ENCODE assay signal across 1 cellular context in the genomic region with DNA sequence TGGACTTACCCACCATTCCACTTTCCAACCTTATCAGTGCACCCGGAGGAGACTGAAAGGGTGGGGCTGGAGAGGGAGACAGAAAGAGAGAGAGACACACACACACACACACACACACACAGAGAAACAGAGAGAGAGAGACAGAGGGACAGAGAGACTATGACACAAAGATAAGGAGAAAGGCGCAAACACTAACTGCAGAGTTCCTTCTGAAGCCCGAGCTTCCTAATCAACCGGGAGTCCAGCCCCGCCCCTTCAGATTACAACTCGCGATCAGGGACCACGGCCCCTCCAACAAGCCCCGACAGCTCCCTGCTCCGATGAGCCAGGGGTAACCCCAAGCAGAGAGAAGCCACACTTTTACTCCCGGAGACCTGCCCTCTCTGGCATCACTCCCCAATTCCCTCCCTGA.
TF ChIP-seq lines count a peak whose summit lies in the region.

No MANE protein-coding gene starts in this region.

TF ChIP-seq in K562, 482 proteins besides CTCF, POLR2A, EP300 and RAD21 (continued from another document and continues in another):
- TF ChIP-seq ZBTB40 (IDR thresholded peaks at IDR 0.05) (peak; percentile 75), ZBTB40 (CRISPR knock-in tag; IDR thresholded peaks at IDR 0.05) (peak; percentile 29; the same call in 1 of the 2 replicates), FOXJ2 (tag; IDR thresholded peaks at IDR 0.05) (peak; percentile 96), E2F4 (CRISPR knock-in tag; IDR thresholded peaks at IDR 0.05; ENCODE audit: low read depth) (no peak), ZNF133 (CRISPR knock-in tag; IDR thresholded peaks at IDR 0.05) (no peak), PATZ1 (CRISPR knock-in tag; IDR thresholded peaks at IDR 0.05; ENCODE audit: borderline replicate concordance) (no peak), E4F1 (CRISPR knock-in tag; IDR thresholded peaks at IDR 0.05; ENCODE audit: borderline replicate concordance) (no peak), OTX1 (CRISPR knock-in tag; IDR thresholded peaks at IDR 0.05) (peak; percentile 96), FOXM1 (IDR thresholded peaks at IDR 0.05; ENCODE audit: low read depth) (no peak), FOXM1 (CRISPR knock-in tag; IDR thresholded peaks at IDR 0.05; ENCODE audit: low read depth) (no peak), L3MBTL2 (IDR thresholded peaks at IDR 0.05) (no peak; the same call in 1 of the 2 replicates), DEAF1 (CRISPR knock-in tag; IDR thresholded peaks at IDR 0.05) (no peak), ELF2 (CRISPR knock-in tag; IDR thresholded peaks at IDR 0.05) (no peak), ASH1L (IDR thresholded peaks at IDR 0.05; ENCODE audit: borderline replicate concordance, low read depth, partially characterized antibody) (no peak), COPS2 (conservative IDR thresholded peaks at IDR 0.05) (no peak), ZNF197 (CRISPR knock-in tag; IDR thresholded peaks at IDR 0.05; ENCODE audit: low read depth) (no peak; the same call in 1 of the 2 replicates), CSDE1 (IDR thresholded peaks at IDR 0.05) (no peak), NR3C1 (CRISPR knock-in tag; IDR thresholded peaks at IDR 0.05) (no peak), ZFPM2 (CRISPR knock-in tag; IDR thresholded peaks at IDR 0.05) (no peak), FOXK2 (conservative IDR thresholded peaks at IDR 0.05 in 1 of 2, IDR thresholded peaks at IDR 0.05 in 1 of 2; ENCODE audit: low read depth in 2 of 2) (peak; percentile 88 to 89), BRCA1 (IDR thresholded peaks at IDR 0.05) (no peak), BRCA1 (CRISPR knock-in tag; IDR thresholded peaks at IDR 0.05) (no peak), MEF2A (IDR thresholded peaks at IDR 0.05; ENCODE audit: control insufficient read depth, low read depth, low read length) (no peak), MYBL2 (IDR thresholded peaks at IDR 0.05; ENCODE audit: low read depth) (no peak; the same call in 1 of the 2 replicates), MYBL2 (CRISPR knock-in tag; IDR thresholded peaks at IDR 0.05; ENCODE audit: borderline replicate concordance) (no peak), MCM5 (IDR thresholded peaks at IDR 0.05; ENCODE audit: low read depth) (no peak), IRF2 (CRISPR knock-in tag; IDR thresholded peaks at IDR 0.05) (no peak), CBX5 (IDR thresholded peaks at IDR 0.05; ENCODE audit: borderline replicate concordance, low read depth) (no peak), PCBP1 (IDR thresholded peaks at IDR 0.05; ENCODE audit: low read depth, low read length, poor library complexity, severe bottlenecking) (no peak), HDGF (IDR thresholded peaks at IDR 0.05) (0 out of 2 replicates have a peak, but pooled peaks have one; percentile 34), ILK (tag; IDR thresholded peaks at IDR 0.05; ENCODE audit: borderline replicate concordance, low read depth) (no peak), ZBTB17 (CRISPR knock-in tag; IDR thresholded peaks at IDR 0.05) (no peak), FOXA1 (IDR thresholded peaks at IDR 0.05; ENCODE audit: borderline replicate concordance) (no peak), MAZ (CRISPR knock-in tag; conservative IDR thresholded peaks at IDR 0.05 in 1 of 2, IDR thresholded peaks at IDR 0.05 in 1 of 2) (peak; percentile 67 to 90; a peak in 3 of 4 replicates), ZBTB8A (IDR thresholded peaks at IDR 0.05; ENCODE audit: partially characterized antibody) (no peak), SMARCC2 (IDR thresholded peaks at IDR 0.05; ENCODE audit: low read depth) (peak; percentile 86; the same call in 1 of the 2 replicates)
- TF ChIP-seq, protein P1, sequence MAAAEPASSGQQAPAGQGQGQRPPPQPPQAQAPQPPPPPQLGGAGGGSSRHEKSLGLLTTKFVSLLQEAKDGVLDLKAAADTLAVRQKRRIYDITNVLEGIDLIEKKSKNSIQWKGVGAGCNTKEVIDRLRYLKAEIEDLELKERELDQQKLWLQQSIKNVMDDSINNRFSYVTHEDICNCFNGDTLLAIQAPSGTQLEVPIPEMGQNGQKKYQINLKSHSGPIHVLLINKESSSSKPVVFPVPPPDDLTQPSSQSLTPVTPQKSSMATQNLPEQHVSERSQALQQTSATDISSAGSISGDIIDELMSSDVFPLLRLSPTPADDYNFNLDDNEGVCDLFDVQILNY (CRISPR knock-in tag; IDR thresholded peaks at IDR 0.05), result no peak
- TF ChIP-seq, protein P2, sequence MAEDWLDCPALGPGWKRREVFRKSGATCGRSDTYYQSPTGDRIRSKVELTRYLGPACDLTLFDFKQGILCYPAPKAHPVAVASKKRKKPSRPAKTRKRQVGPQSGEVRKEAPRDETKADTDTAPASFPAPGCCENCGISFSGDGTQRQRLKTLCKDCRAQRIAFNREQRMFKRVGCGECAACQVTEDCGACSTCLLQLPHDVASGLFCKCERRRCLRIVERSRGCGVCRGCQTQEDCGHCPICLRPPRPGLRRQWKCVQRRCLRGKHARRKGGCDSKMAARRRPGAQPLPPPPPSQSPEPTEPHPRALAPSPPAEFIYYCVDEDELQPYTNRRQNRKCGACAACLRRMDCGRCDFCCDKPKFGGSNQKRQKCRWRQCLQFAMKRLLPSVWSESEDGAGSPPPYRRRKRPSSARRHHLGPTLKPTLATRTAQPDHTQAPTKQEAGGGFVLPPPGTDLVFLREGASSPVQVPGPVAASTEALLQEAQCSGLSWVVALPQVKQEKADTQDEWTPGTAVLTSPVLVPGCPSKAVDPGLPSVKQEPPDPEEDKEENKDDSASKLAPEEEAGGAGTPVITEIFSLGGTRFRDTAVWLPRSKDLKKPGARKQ (CRISPR knock-in tag; IDR thresholded peaks at IDR 0.05), result no peak
- TF ChIP-seq, protein P3, sequence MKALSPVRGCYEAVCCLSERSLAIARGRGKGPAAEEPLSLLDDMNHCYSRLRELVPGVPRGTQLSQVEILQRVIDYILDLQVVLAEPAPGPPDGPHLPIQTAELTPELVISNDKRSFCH (CRISPR knock-in tag; IDR thresholded peaks at IDR 0.05), result no peak
- TF ChIP-seq, protein P3 (tag; IDR thresholded peaks at IDR 0.05), result 0 out of 2 replicates have a peak, but pooled peaks have one; percentile 6
